ENCODE assay signal across 1 cellular context in the genomic region with DNA sequence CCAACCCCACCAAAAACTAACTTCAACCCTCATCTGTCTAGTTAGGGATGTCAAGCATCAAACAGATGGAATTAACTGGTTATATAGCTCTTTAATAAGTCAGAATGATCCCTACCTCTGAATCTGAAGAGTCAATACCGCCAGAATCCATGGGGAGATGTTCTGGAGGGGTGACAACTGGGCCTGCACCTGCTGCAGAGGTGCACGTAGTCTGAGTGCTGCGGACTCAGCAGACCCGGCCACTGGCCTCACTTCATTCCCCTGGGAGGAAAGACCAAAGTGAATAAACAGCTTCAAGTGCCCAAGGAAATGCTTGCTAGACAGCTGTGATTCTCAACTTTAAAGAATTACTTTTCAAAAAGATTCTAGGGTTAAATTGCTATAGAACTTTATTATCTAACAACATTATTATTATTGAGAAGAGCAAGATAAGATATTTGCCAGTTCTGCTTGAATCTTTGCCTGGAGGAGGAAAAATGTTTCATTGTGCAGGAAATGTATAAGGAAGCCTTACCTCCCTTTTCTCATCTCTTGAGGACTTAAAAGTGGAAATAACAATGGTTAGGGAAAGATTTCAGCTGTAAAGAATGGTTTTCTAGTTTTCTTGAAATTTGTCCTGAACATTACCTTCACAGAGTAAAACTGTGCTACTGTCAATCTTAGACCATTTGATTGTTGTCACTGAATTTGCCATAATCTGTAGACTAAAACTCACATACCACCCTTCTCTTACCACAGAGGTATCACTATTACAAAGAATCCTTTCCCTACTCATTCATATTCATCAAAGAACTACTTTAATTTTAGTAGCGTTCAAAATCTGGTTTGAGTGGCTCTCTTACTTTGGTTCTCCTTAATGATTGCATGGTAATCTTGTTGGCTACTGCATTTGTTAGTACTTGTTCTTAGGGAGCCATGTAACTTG.
A peak's percentile ranks its signal among the peaks of the same experiment; 100 is the strongest.
TF ChIP-seq lines count a peak whose summit lies in the region.

No MANE protein-coding gene starts in this region.

TF ChIP-seq in HepG2, 621 proteins besides CTCF, POLR2A, EP300 and RAD21 (continues in another document):
- TF ChIP-seq ZNF543 (CRISPR knock-in tag; IDR thresholded peaks at IDR 0.05) (no peak), ZFP36L1 (CRISPR knock-in tag; IDR thresholded peaks at IDR 0.05) (no peak), ZNF773 (CRISPR knock-in tag; IDR thresholded peaks at IDR 0.05; ENCODE audit: borderline replicate concordance) (no peak), CEBPG (CRISPR knock-in tag; IDR thresholded peaks at IDR 0.05) (no peak), ZNF670 (CRISPR knock-in tag; IDR thresholded peaks at IDR 0.05; ENCODE audit: borderline replicate concordance) (no peak), U2AF2 (IDR thresholded peaks at IDR 0.05; ENCODE audit: low read depth, low read length) (no peak), ZNF34 (CRISPR knock-in tag; IDR thresholded peaks at IDR 0.05; ENCODE audit: borderline replicate concordance) (no peak), ZNF20 (CRISPR knock-in tag; IDR thresholded peaks at IDR 0.05) (no peak), HDAC6 (IDR thresholded peaks at IDR 0.05; ENCODE audit: low read depth, low read length) (0 out of 2 replicates have a peak, but pooled peaks have one; percentile 10), EEA1 (CRISPR knock-in tag; IDR thresholded peaks at IDR 0.05; ENCODE audit: borderline replicate concordance) (no peak), ZNF138 (CRISPR knock-in tag; IDR thresholded peaks at IDR 0.05; ENCODE audit: low read depth) (no peak), ZNF672 (CRISPR knock-in tag; IDR thresholded peaks at IDR 0.05) (no peak), MTF2 (CRISPR knock-in tag; IDR thresholded peaks at IDR 0.05; ENCODE audit: borderline replicate concordance) (no peak), POLR2AphosphoS5 (IDR thresholded peaks at IDR 0.05; ENCODE audit: low read depth, low read length) (peak; percentile 60), ONECUT2 (CRISPR knock-in tag; IDR thresholded peaks at IDR 0.05) (no peak), CCAR2 (optimal IDR thresholded peaks at IDR 0.05; ENCODE audit: low read depth, low read length) (no peak), RXRA (CRISPR knock-in tag; IDR thresholded peaks at IDR 0.05) (no peak), NFRKB (IDR thresholded peaks at IDR 0.05) (no peak), MIER2 (CRISPR knock-in tag; IDR thresholded peaks at IDR 0.05) (no peak), PHB2 (IDR thresholded peaks at IDR 0.05; ENCODE audit: partially characterized antibody) (no peak), ELF4 (CRISPR knock-in tag; IDR thresholded peaks at IDR 0.05; ENCODE audit: borderline replicate concordance) (no peak), SP140L (CRISPR knock-in tag; IDR thresholded peaks at IDR 0.05; ENCODE audit: borderline replicate concordance) (no peak), FLYWCH1 (CRISPR knock-in tag; IDR thresholded peaks at IDR 0.05) (no peak), FOXM1 (CRISPR knock-in tag; IDR thresholded peaks at IDR 0.05) (no peak), HNRNPL (IDR thresholded peaks at IDR 0.05; ENCODE audit: low read depth, low read length) (0 out of 2 replicates have a peak, but pooled peaks have one; percentile 51), ZKSCAN1 (IDR thresholded peaks at IDR 0.05; ENCODE audit: low read length) (no peak), ZNF709 (CRISPR knock-in tag; IDR thresholded peaks at IDR 0.05) (no peak), ZNF788 (CRISPR knock-in tag; IDR thresholded peaks at IDR 0.05; ENCODE audit: borderline replicate concordance) (no peak)
- TF ChIP-seq, protein P1, sequence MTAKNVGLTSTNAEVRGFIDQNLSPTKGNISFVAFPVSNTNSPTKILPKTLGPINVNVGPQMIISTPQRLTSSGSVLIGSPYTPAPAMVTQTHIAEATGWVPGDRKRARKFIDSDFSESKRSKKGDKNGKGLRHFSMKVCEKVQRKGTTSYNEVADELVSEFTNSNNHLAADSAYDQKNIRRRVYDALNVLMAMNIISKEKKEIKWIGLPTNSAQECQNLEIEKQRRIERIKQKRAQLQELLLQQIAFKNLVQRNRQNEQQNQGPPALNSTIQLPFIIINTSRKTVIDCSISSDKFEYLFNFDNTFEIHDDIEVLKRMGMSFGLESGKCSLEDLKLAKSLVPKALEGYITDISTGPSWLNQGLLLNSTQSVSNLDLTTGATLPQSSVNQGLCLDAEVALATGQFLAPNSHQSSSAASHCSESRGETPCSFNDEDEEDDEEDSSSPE (CRISPR knock-in tag; IDR thresholded peaks at IDR 0.05) = no peak
- TF ChIP-seq, protein P2, sequence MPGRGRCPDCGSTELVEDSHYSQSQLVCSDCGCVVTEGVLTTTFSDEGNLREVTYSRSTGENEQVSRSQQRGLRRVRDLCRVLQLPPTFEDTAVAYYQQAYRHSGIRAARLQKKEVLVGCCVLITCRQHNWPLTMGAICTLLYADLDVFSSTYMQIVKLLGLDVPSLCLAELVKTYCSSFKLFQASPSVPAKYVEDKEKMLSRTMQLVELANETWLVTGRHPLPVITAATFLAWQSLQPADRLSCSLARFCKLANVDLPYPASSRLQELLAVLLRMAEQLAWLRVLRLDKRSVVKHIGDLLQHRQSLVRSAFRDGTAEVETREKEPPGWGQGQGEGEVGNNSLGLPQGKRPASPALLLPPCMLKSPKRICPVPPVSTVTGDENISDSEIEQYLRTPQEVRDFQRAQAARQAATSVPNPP (CRISPR knock-in tag; IDR thresholded peaks at IDR 0.05) = no peak
- TF ChIP-seq, protein P3, sequence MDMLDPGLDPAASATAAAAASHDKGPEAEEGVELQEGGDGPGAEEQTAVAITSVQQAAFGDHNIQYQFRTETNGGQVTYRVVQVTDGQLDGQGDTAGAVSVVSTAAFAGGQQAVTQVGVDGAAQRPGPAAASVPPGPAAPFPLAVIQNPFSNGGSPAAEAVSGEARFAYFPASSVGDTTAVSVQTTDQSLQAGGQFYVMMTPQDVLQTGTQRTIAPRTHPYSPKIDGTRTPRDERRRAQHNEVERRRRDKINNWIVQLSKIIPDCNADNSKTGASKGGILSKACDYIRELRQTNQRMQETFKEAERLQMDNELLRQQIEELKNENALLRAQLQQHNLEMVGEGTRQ (IDR thresholded peaks at IDR 0.05; ENCODE audit: low read depth, low read length) = no peak
- TF ChIP-seq, protein P3 (CRISPR knock-in tag; IDR thresholded peaks at IDR 0.05; ENCODE audit: borderline replicate concordance) = no peak
- TF ChIP-seq, protein P4, sequence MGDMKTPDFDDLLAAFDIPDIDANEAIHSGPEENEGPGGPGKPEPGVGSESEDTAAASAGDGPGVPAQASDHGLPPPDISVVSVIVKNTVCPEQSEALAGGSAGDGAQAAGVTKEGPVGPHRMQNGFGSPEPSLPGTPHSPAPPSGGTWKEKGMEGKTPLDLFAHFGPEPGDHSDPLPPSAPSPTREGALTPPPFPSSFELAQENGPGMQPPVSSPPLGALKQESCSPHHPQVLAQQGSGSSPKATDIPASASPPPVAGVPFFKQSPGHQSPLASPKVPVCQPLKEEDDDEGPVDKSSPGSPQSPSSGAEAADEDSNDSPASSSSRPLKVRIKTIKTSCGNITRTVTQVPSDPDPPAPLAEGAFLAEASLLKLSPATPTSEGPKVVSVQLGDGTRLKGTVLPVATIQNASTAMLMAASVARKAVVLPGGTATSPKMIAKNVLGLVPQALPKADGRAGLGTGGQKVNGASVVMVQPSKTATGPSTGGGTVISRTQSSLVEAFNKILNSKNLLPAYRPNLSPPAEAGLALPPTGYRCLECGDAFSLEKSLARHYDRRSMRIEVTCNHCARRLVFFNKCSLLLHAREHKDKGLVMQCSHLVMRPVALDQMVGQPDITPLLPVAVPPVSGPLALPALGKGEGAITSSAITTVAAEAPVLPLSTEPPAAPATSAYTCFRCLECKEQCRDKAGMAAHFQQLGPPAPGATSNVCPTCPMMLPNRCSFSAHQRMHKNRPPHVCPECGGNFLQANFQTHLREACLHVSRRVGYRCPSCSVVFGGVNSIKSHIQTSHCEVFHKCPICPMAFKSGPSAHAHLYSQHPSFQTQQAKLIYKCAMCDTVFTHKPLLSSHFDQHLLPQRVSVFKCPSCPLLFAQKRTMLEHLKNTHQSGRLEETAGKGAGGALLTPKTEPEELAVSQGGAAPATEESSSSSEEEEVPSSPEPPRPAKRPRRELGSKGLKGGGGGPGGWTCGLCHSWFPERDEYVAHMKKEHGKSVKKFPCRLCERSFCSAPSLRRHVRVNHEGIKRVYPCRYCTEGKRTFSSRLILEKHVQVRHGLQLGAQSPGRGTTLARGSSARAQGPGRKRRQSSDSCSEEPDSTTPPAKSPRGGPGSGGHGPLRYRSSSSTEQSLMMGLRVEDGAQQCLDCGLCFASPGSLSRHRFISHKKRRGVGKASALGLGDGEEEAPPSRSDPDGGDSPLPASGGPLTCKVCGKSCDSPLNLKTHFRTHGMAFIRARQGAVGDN (CRISPR knock-in tag; IDR thresholded peaks at IDR 0.05) = no peak
- TF ChIP-seq, protein P5, sequence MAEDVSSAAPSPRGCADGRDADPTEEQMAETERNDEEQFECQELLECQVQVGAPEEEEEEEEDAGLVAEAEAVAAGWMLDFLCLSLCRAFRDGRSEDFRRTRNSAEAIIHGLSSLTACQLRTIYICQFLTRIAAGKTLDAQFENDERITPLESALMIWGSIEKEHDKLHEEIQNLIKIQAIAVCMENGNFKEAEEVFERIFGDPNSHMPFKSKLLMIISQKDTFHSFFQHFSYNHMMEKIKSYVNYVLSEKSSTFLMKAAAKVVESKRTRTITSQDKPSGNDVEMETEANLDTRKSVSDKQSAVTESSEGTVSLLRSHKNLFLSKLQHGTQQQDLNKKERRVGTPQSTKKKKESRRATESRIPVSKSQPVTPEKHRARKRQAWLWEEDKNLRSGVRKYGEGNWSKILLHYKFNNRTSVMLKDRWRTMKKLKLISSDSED (CRISPR knock-in tag; IDR thresholded peaks at IDR 0.05) = no peak
- TF ChIP-seq, protein P6, sequence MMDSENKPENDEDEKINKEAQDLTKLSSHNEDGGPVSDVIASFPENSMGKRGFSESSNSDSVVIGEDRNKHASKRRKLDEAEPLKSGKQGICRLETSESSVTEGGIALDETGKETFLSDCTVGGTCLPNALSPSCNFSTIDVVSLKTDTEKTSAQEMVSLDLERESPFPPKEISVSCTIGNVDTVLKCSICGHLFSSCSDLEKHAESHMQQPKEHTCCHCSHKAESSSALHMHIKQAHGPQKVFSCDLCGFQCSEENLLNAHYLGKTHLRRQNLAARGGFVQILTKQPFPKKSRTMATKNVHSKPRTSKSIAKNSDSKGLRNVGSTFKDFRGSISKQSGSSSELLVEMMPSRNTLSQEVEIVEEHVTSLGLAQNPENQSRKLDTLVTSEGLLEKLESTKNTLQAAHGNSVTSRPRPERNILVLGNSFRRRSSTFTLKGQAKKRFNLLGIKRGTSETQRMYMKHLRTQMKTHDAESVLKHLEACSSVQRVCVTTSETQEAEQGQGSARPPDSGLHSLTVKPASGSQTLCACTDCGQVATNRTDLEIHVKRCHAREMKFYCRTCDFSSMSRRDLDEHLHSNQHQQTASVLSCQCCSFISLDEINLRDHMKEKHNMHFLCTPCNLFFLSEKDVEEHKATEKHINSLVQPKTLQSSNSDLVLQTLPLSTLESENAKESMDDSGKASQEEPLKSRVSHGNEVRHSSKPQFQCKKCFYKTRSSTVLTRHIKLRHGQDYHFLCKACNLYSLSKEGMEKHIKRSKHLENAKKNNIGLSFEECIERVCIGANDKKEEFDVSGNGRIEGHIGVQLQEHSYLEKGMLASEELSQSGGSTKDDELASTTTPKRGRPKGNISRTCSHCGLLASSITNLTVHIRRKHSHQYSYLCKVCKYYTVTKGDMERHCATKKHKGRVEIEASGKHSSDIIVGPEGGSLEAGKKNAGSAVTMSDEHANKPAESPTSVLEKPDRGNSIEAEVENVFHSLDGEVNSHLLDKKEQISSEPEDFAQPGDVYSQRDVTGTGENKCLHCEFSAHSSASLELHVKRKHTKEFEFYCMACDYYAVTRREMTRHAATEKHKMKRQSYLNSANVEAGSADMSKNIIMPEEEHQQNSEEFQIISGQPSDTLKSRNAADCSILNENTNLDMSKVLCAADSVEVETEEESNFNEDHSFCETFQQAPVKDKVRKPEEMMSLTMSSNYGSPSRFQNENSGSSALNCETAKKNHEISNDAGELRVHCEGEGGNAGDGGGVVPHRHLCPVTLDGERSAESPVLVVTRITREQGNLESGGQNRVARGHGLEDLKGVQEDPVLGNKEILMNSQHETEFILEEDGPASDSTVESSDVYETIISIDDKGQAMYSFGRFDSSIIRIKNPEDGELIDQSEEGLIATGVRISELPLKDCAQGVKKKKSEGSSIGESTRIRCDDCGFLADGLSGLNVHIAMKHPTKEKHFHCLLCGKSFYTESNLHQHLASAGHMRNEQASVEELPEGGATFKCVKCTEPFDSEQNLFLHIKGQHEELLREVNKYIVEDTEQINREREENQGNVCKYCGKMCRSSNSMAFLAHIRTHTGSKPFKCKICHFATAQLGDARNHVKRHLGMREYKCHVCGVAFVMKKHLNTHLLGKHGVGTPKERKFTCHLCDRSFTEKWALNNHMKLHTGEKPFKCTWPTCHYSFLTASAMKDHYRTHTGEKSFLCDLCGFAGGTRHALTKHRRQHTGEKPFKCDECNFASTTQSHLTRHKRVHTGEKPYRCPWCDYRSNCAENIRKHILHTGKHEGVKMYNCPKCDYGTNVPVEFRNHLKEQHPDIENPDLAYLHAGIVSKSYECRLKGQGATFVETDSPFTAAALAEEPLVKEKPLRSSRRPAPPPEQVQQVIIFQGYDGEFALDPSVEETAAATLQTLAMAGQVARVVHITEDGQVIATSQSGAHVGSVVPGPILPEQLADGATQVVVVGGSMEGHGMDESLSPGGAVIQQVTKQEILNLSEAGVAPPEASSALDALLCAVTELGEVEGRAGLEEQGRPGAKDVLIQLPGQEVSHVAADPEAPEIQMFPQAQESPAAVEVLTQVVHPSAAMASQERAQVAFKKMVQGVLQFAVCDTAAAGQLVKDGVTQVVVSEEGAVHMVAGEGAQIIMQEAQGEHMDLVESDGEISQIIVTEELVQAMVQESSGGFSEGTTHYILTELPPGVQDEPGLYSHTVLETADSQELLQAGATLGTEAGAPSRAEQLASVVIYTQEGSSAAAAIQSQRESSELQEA (CRISPR knock-in tag; IDR thresholded peaks at IDR 0.05; ENCODE audit: not compliant biosample characterization) = no peak
- TF ChIP-seq, protein P7, sequence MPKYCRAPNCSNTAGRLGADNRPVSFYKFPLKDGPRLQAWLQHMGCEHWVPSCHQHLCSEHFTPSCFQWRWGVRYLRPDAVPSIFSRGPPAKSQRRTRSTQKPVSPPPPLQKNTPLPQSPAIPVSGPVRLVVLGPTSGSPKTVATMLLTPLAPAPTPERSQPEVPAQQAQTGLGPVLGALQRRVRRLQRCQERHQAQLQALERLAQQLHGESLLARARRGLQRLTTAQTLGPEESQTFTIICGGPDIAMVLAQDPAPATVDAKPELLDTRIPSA (CRISPR knock-in tag; IDR thresholded peaks at IDR 0.05; ENCODE audit: borderline replicate concordance) = no peak
